Comparison of ENCODE assay signal across 26 cellular contexts in genomic region chrX:28639502-28639901, GRCh38. TPM values are rescaled to one million over a fixed set of nuclear protein-coding genes. Genes with fewer than 3 reads are reported as not detected.
DNase-seq lines count a peak whose midpoint lies in the region; ATAC-seq and TF ChIP-seq lines count a peak whose summit lies in the region.
"Had no signal": no experiment of that assay in that cellular context is flagged by ENCODE, and none has a peak within 500 bp of the region (broad histone marks: within the 10 kb centered on the region; RNA-seq: fewer than 3 reads in every experiment).

No MANE protein-coding gene starts in this region.

- H3K4me1 ChIP-seq in HUES48 (ENCODE audit: control insufficient read depth, insufficient read depth, low read length) (peaks cover 49% of the 10 kb centered on the region), lower lobe of right lung (no peaks in the 10 kb centered on the region)
- H3K4me1 ChIP-seq: sigmoid colon had no signal

- H3K27me3 Mint-ChIP-seq in WTC11 (ENCODE audit: low read depth): peaks cover 23% of the 10 kb centered on the region
- no peaks in the 10 kb centered on the region for H3K27me3 Mint-ChIP-seq in nephron progenitor cell (ENCODE audit: low read depth, poor library complexity)
- H3K27me3 Mint-ChIP-seq: activated CD4-positive, alpha-beta T cell treated with anti-CD3 and anti-CD28 coated beads, Interleukin-2, amount 10 ng/mL, durations not matched to agents 7 days and 5 days; activated CD8-positive, alpha-beta memory T cell treated with anti-CD3 and anti-CD28 coated beads, Interleukin-2, amount 10 ng/mL, durations not matched to agents 7 days and 5 days; activated naive CD4-positive, alpha-beta T cell treated with anti-CD3 and anti-CD28 coated beads, Interleukin-2, amount 50 U/mL, for 24 hours; memory B cell had no signal

- ATAC-seq in WTC11: 0 out of 2 replicates have a peak, but pooled peaks have one; percentile 26
- peak; percentile 74 for ATAC-seq in esophagus mucosa
- no peak for ATAC-seq in lower lobe of right lung
- ATAC-seq: activated CD8-positive, alpha-beta memory T cell treated with anti-CD3 and anti-CD28 coated beads, Interleukin-2, amount 10 ng/mL, durations not matched to agents 7 days and 5 days had no signal

- intact Hi-C loops in lower lobe of right lung (cut with DNase I): no loop called here

- peaks cover 4% of the 10 kb centered on the region; the same call in 1 of the 2 replicates for H3K27me3 ChIP-seq in HUES48 (ENCODE audit: control insufficient read depth, insufficient read depth, low read length)
- H3K27me3 ChIP-seq in lower lobe of right lung (ENCODE audit: low read depth): no peaks in the 10 kb centered on the region
- H3K27me3 ChIP-seq: hepatocyte, neutrophil, sigmoid colon had no signal

- H3K9me3 Mint-ChIP-seq in WTC11 (peaks cover 11% of the 10 kb centered on the region), nephron progenitor cell (peaks cover 26% of the 10 kb centered on the region)
- H3K9me3 Mint-ChIP-seq: activated CD4-positive, alpha-beta T cell treated with anti-CD3 and anti-CD28 coated beads, Interleukin-2, amount 10 ng/mL, durations not matched to agents 7 days and 5 days; activated naive CD4-positive, alpha-beta T cell treated with anti-CD3 and anti-CD28 coated beads, Interleukin-2, amount 50 U/mL, for 24 hours had no signal

- POLR2A ChIA-PET in WTC11 (lab: Charles Lee): interaction anchor here (0.6 kb wide), 1 partner anchor 99 kb away, joined by 3 read pairs; no protein-coding TSS in a partner anchor

- H3K4me3 Mint-ChIP-seq in WTC11 (no peak overlapping the region), nephron progenitor cell (no peak overlapping the region)
- H3K4me3 Mint-ChIP-seq: activated CD4-positive, alpha-beta T cell treated with anti-CD3 and anti-CD28 coated beads, Interleukin-2, amount 10 ng/mL, durations not matched to agents 7 days and 5 days; activated CD8-positive, alpha-beta memory T cell treated with anti-CD3 and anti-CD28 coated beads, Interleukin-2, amount 10 ng/mL, durations not matched to agents 7 days and 5 days; activated naive CD4-positive, alpha-beta T cell treated with anti-CD3 and anti-CD28 coated beads, Interleukin-2, amount 50 U/mL, for 24 hours; H9; memory B cell had no signal

- TF ChIP-seq CTCF in WTC11 (IDR thresholded peaks at IDR 0.05): no peak
- TF ChIP-seq CTCF in nephron progenitor cell (IDR thresholded peaks at IDR 0.05): no peak
- no peak for TF ChIP-seq CTCF in lower lobe of right lung (IDR thresholded peaks at IDR 0.05)

- H3K4me3 ChIP-seq in HUES48 (ENCODE audit: low read depth, low read length): no peak overlapping the region
- H3K4me3 ChIP-seq in lower lobe of right lung: no peak overlapping the region
- H3K4me3 ChIP-seq: hepatocyte, sigmoid colon, SK-N-MC, thoracic aorta had no signal

- H3K4me1 Mint-ChIP-seq in WTC11 (peaks cover 40% of the 10 kb centered on the region), nephron progenitor cell (peaks cover 23% of the 10 kb centered on the region)
- H3K4me1 Mint-ChIP-seq: activated CD4-positive, alpha-beta T cell treated with anti-CD3 and anti-CD28 coated beads, Interleukin-2, amount 10 ng/mL, durations not matched to agents 7 days and 5 days; activated CD8-positive, alpha-beta memory T cell treated with anti-CD3 and anti-CD28 coated beads, Interleukin-2, amount 10 ng/mL, durations not matched to agents 7 days and 5 days; activated naive CD4-positive, alpha-beta T cell treated with anti-CD3 and anti-CD28 coated beads, Interleukin-2, amount 50 U/mL, for 24 hours; memory B cell had no signal

- peaks cover 17% of the 10 kb centered on the region for H3K36me3 Mint-ChIP-seq in WTC11
- peaks cover 20% of the 10 kb centered on the region for H3K36me3 Mint-ChIP-seq in nephron progenitor cell (ENCODE audit: low read depth)
- H3K36me3 Mint-ChIP-seq: activated CD8-positive, alpha-beta memory T cell treated with anti-CD3 and anti-CD28 coated beads, Interleukin-2, amount 10 ng/mL, durations not matched to agents 7 days and 5 days; activated naive CD4-positive, alpha-beta T cell treated with anti-CD3 and anti-CD28 coated beads, Interleukin-2, amount 50 U/mL, for 24 hours; memory B cell had no signal

- CTCF ChIA-PET in WTC11 (lab: Charles Lee): no interaction called here

- DNase-seq in WTC11 (ENCODE audit: low spot score): no peak
- DNase-seq in nephron progenitor cell: no peak
- no peak for DNase-seq in lower lobe of right lung
- no peak for DNase-seq in effector CD8-positive, alpha-beta T cell (lab: John Stamatoyannopoulos, UW)
- DNase-seq in NCI-H1694 (lab: John Stamatoyannopoulos, UW): no peak
- DNase-seq: activated CD4-positive, alpha-beta T cell treated with anti-CD3 and anti-CD28 coated beads, Interleukin-2, amount 10 ng/mL, durations not matched to agents 7 days and 5 days; activated CD8-positive, alpha-beta memory T cell treated with anti-CD3 and anti-CD28 coated beads, Interleukin-2, amount 10 ng/mL, durations not matched to agents 7 days and 5 days; C1 segment of cervical spinal cord; H9; islet precursor cell; Karpas-422; NCI-H1048; NCI-H187 treated with DMSO at 0.1 percent for 48 hours; NCI-H526 treated with DMSO at 0.1 percent for 48 hours; sigmoid colon; stimulated activated naive CD4-positive, alpha-beta T cell treated with Interleukin-2 at 50 U/mL for 16 hours had no signal

- H3K9ac ChIP-seq in HUES48 (ENCODE audit: low read depth, low read length): peak overlapping the region; percentile 26; the same call in 1 of the 2 replicates

- H3K27ac Mint-ChIP-seq in WTC11 (peak overlapping the region; percentile 76), nephron progenitor cell (peak overlapping the region; percentile 96)
- H3K27ac Mint-ChIP-seq: activated CD4-positive, alpha-beta T cell treated with anti-CD3 and anti-CD28 coated beads, Interleukin-2, amount 10 ng/mL, durations not matched to agents 7 days and 5 days; activated CD8-positive, alpha-beta memory T cell treated with anti-CD3 and anti-CD28 coated beads, Interleukin-2, amount 10 ng/mL, durations not matched to agents 7 days and 5 days; activated naive CD4-positive, alpha-beta T cell treated with anti-CD3 and anti-CD28 coated beads, Interleukin-2, amount 50 U/mL, for 24 hours; memory B cell; progenitor cell of endocrine pancreas had no signal

- no peaks in the 10 kb centered on the region for H3K36me3 ChIP-seq in HUES48 (ENCODE audit: control insufficient read depth, insufficient read depth, low read length)
- H3K36me3 ChIP-seq in lower lobe of right lung: no peaks in the 10 kb centered on the region
- H3K36me3 ChIP-seq: neutrophil, sigmoid colon, thoracic aorta had no signal

- no peaks in the 10 kb centered on the region for H3K9me3 ChIP-seq in HUES48 (ENCODE audit: control insufficient read depth, insufficient read depth, low read length)
- H3K9me3 ChIP-seq in lower lobe of right lung: no peaks in the 10 kb centered on the region
- H3K9me3 ChIP-seq: neutrophil, sigmoid colon, thoracic aorta had no signal

- peak overlapping the region; percentile 16 for H3K27ac ChIP-seq in HUES48 (ENCODE audit: low read depth, low read length)
- H3K27ac ChIP-seq in lower lobe of right lung: no peak overlapping the region
- H3K27ac ChIP-seq: hepatocyte, neutrophil, sigmoid colon, SK-N-MC, thoracic aorta had no signal

TF ChIP-seq in WTC11, 78 proteins besides CTCF, POLR2A, EP300 and RAD21 (continues in another document):
- TF ChIP-seq ESRRA (CRISPR knock-in tag; IDR thresholded peaks at IDR 0.05; ENCODE audit: borderline replicate concordance) (no peak), FOXK1 (CRISPR knock-in tag; IDR thresholded peaks at IDR 0.05) (no peak), ZNF396 (CRISPR knock-in tag; IDR thresholded peaks at IDR 0.05; ENCODE audit: borderline replicate concordance) (no peak), EMX1 (CRISPR knock-in tag; IDR thresholded peaks at IDR 0.05) (no peak), AR (CRISPR knock-in tag; IDR thresholded peaks at IDR 0.05) (no peak), IRF2 (CRISPR knock-in tag; IDR thresholded peaks at IDR 0.05; ENCODE audit: borderline replicate concordance, low read depth) (no peak)
- TF ChIP-seq, protein P1, sequence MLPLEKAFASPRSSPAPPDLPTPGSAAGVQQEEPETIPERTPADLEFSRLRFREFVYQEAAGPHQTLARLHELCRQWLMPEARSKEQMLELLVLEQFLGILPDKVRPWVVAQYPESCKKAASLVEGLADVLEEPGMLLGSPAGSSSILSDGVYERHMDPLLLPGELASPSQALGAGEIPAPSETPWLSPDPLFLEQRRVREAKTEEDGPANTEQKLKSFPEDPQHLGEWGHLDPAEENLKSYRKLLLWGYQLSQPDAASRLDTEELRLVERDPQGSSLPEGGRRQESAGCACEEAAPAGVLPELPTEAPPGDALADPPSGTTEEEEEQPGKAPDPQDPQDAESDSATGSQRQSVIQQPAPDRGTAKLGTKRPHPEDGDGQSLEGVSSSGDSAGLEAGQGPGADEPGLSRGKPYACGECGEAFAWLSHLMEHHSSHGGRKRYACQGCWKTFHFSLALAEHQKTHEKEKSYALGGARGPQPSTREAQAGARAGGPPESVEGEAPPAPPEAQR (CRISPR knock-in tag; IDR thresholded peaks at IDR 0.05): no peak
- TF ChIP-seq, protein P2, sequence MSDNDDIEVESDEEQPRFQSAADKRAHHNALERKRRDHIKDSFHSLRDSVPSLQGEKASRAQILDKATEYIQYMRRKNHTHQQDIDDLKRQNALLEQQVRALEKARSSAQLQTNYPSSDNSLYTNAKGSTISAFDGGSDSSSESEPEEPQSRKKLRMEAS (CRISPR knock-in tag; IDR thresholded peaks at IDR 0.05): no peak

RNA-seq across cellular contexts. Expression of gene IL1RAPL1, which starts 52.3 kb away (rescaled TPM):
- total RNA-seq in WTC11 (2021): 0.09 to 0.16 TPM (median 0.13 TPM) in 3 replicates
- total RNA-seq in esophagus mucosa: 0.12 TPM
- not detected for total RNA-seq in lower lobe of right lung
- total RNA-seq: activated CD4-positive, alpha-beta T cell treated with anti-CD3 and anti-CD28 coated beads, Interleukin-2, amount 10 ng/mL, durations not matched to agents 7 days and 5 days; activated CD8-positive, alpha-beta memory T cell treated with anti-CD3 and anti-CD28 coated beads, Interleukin-2, amount 10 ng/mL, durations not matched to agents 7 days and 5 days; T-helper 2 cell treated with Interferon-gamma antibody and Interleukin-4, amounts not matched to agents 100 ng/mL and 5 ng/mL, for 36 hours had no signal

Comparison
In these comparisons a context has a peak if more than half of its experiments do, and no peak if none do; other contexts are left out.
1. ATAC-seq: peak in WTC11 (single experiment) and esophagus mucosa (single experiment); none in lower lobe of right lung (0 of 2).